Comparison of ENCODE assay signal across 1 cellular context in genomic region chr3:134251731-134252391, GRCh38.
TF ChIP-seq lines count a peak whose summit lies in the region.

No MANE protein-coding gene starts in this region.

TF ChIP-seq in K562, 482 proteins besides CTCF, POLR2A, EP300 and RAD21:
- TF ChIP-seq MGA (IDR thresholded peaks at IDR 0.05), result peak; percentile 48
- no peak for TF ChIP-seq ZBTB12 (CRISPR knock-in tag; IDR thresholded peaks at IDR 0.05)
- no peak for TF ChIP-seq ATF2 (CRISPR knock-in tag; IDR thresholded peaks at IDR 0.05)
- TF ChIP-seq RBFOX2 (IDR thresholded peaks at IDR 0.05; ENCODE audit: low read depth, low read length), result peak; percentile 42; the same call in 1 of the 2 replicates
- TF ChIP-seq BCOR (IDR thresholded peaks at IDR 0.05), result no peak
- TF ChIP-seq KAT7 (CRISPR knock-in tag; IDR thresholded peaks at IDR 0.05; ENCODE audit: borderline replicate concordance), result no peak
- no peak for TF ChIP-seq ZNF780A (CRISPR knock-in tag; IDR thresholded peaks at IDR 0.05)
- 0 out of 2 replicates have a peak, but pooled peaks have one; percentile 29 for TF ChIP-seq POLR2G (IDR thresholded peaks at IDR 0.05; ENCODE audit: low read depth, low read length)
- no peak for TF ChIP-seq ELF4 (CRISPR knock-in tag; IDR thresholded peaks at IDR 0.05)
- no peak for TF ChIP-seq ZNF551 (CRISPR knock-in tag; IDR thresholded peaks at IDR 0.05)
- TF ChIP-seq CEBPG (CRISPR knock-in tag; IDR thresholded peaks at IDR 0.05), result peak; percentile 81
- TF ChIP-seq CEBPG (tag; conservative IDR thresholded peaks at IDR 0.05 in 1 of 2, IDR thresholded peaks at IDR 0.05 in 1 of 2), result peak in 1 of 2 experiments; percentile 74; a peak in 2 of 4 replicates
- TF ChIP-seq TRIM24 (IDR thresholded peaks at IDR 0.05), result peak in 1 of 2 experiments; percentile 39; a peak in 2 of 4 replicates
